In genomic region chr1:115624859-115625258, GRCh38 we compare ENCODE assay signal across 22 cellular contexts. TPM values are rescaled to one million over a fixed set of nuclear protein-coding genes. Genes with fewer than 3 reads are reported as not detected.
DNase-seq lines count a peak whose midpoint lies in the region; ATAC-seq and TF ChIP-seq lines count a peak whose summit lies in the region.
"Had no signal": no experiment of that assay in that cellular context is flagged by ENCODE, and none has a peak within 500 bp of the region (broad histone marks: within the 10 kb centered on the region; RNA-seq: fewer than 3 reads in every experiment).

No MANE protein-coding gene starts in this region.

- BruUV-seq in OCI-LY7 (replicated peaks; lab: Mats Ljungman, UMichigan) = no TSS peak

- H3K79me2 ChIP-seq in DND-41 (ENCODE audit: insufficient read depth, low read length) = no peaks in the 10 kb centered on the region
- H3K79me2 ChIP-seq in OCI-LY7 (ENCODE audit: insufficient read depth, low read depth, low read length) = no peaks in the 10 kb centered on the region

- CTCF ChIA-PET in OCI-LY7 (lab: Charles Lee; ENCODE audit: unreplicated experiment) = no interaction called here

- H3K27me3 ChIP-seq in DND-41 (ENCODE audit: insufficient read depth, low read length, poor library complexity) = no peaks in the 10 kb centered on the region
- H3K27me3 ChIP-seq: BE2C, transverse colon had no signal

- no peak overlapping the region for H2AFZ ChIP-seq in DND-41 (ENCODE audit: low read depth, low read length)
- no peak overlapping the region for H2AFZ ChIP-seq in OCI-LY7 (ENCODE audit: low read length)

- H4K20me1 ChIP-seq in DND-41 (ENCODE audit: insufficient read depth, low read length) = no peaks in the 10 kb centered on the region
- no peaks in the 10 kb centered on the region for H4K20me1 ChIP-seq in OCI-LY7 (ENCODE audit: insufficient read depth, low read length)

- peaks cover 10% of the 10 kb centered on the region for H3K9me3 ChIP-seq in DND-41 (ENCODE audit: insufficient read depth, low read length, severe bottlenecking)
- H3K9me3 ChIP-seq in OCI-LY7 (ENCODE audit: low read length) = no peaks in the 10 kb centered on the region
- H3K9me3 ChIP-seq: BE2C had no signal

- POLR2A ChIA-PET in OCI-LY7 (lab: Charles Lee) = no interaction called here

- no peak for ATAC-seq in DND-41 (ENCODE audit: insufficient read depth, low read depth)
- no peak for ATAC-seq in HG02973 (IDR thresholded peaks at IDR 0.05; ENCODE audit: unreplicated experiment)
- ATAC-seq: T-cell had no signal

- H3K4me1 ChIP-seq in DND-41 (ENCODE audit: insufficient read depth, low read length) = no peaks in the 10 kb centered on the region
- H3K4me1 ChIP-seq in OCI-LY7 (ENCODE audit: insufficient read depth, low read length, poor library complexity, severe bottlenecking) = no peaks in the 10 kb centered on the region
- H3K4me1 ChIP-seq: BE2C, transverse colon had no signal

- TF ChIP-seq CTCF in AG10803 (conservative IDR thresholded peaks at IDR 0.05; ENCODE audit: low read length) (no peak), DND-41 (IDR thresholded peaks at IDR 0.05; ENCODE audit: borderline replicate concordance, extremely low read depth, low read length, poor library complexity, severe bottlenecking) (peak; percentile 16), OCI-LY7 (conservative IDR thresholded peaks at IDR 0.05; ENCODE audit: low read length) (0 out of 2 replicates have a peak, but pooled peaks have one; percentile 21), epithelial cell of proximal tubule (conservative IDR thresholded peaks at IDR 0.05; ENCODE audit: low read depth, low read length) (peak; percentile 39)

- no peak overlapping the region for H3K27ac ChIP-seq in DND-41 (ENCODE audit: low read length)
- H3K27ac ChIP-seq in OCI-LY7 (ENCODE audit: low read depth, low read length, poor library complexity, severe bottlenecking) = no peak overlapping the region
- H3K27ac ChIP-seq: transverse colon, VCaP had no signal

- H3K9ac ChIP-seq in DND-41 (ENCODE audit: low read depth, low read length) = no peak overlapping the region

- H3K36me3 ChIP-seq in DND-41 (ENCODE audit: insufficient read depth, low read length) (no peaks in the 10 kb centered on the region), OCI-LY7 (ENCODE audit: insufficient read depth, low read length) (no peaks in the 10 kb centered on the region)
- H3K36me3 ChIP-seq: BE2C, transverse colon had no signal

- H3K9me2 ChIP-seq in OCI-LY7 (ENCODE audit: insufficient read depth, low read length) = no peaks in the 10 kb centered on the region

- peak; percentile 8 for DNase-seq in AG10803 (ENCODE audit: low read depth)
- no peak for DNase-seq in DND-41
- DNase-seq in OCI-LY7 (ENCODE audit: low spot score) = no peak
- no peak for DNase-seq in epithelial cell of proximal tubule (ENCODE audit: low read depth)
- no peak for DNase-seq in NCI-H2081 (lab: John Stamatoyannopoulos, UW)
- no peak for DNase-seq in NCI-H345 (lab: John Stamatoyannopoulos, UW)
- DNase-seq: activated CD4-positive, alpha-beta T cell treated with anti-CD3 and anti-CD28 coated beads, Interleukin-2, amount 50 U/mL, for 48 hours; activated naive CD4-positive, alpha-beta T cell treated with anti-CD3 and anti-CD28 coated beads for 36 hours; BE2C; Calu3; GDM1; hippocampal formation; islet precursor cell; mammary epithelial cell; MM.1S; NCI-H187 treated with DMSO at 0.1 percent for 48 hours; SIG-M5; stimulated activated naive CD4-positive, alpha-beta T cell treated with Interleukin-2 at 50 U/mL for 16 hours; T-cell; transverse colon had no signal

- H3K4me2 ChIP-seq in DND-41 (ENCODE audit: insufficient read depth, low read length) (no peak overlapping the region), OCI-LY7 (ENCODE audit: low read length) (no peak overlapping the region)

- intact Hi-C loops in OCI-LY7 (cut with micrococcal nuclease; ENCODE audit: unreplicated experiment) = no loop called here

- no peak overlapping the region for H3K4me3 ChIP-seq in AG10803 (ENCODE audit: low read length)
- no peak overlapping the region for H3K4me3 ChIP-seq in DND-41 (ENCODE audit: low read depth in 1 of 2, low read length in 2 of 2)
- H3K4me3 ChIP-seq in OCI-LY7 (ENCODE audit: low read depth, low read length, poor library complexity, severe bottlenecking) = no peak overlapping the region
- no peak overlapping the region for H3K4me3 ChIP-seq in epithelial cell of proximal tubule (ENCODE audit: low read depth, low read length)
- H3K4me3 ChIP-seq: transverse colon had no signal

RNA-seq across cellular contexts. Expression of gene VANGL1, which starts 16.9 kb away (rescaled TPM):
- total RNA-seq in OCI-LY7 (2014; rRNA removed; shearing (Covaris generic)) = not detected in 2 replicates
- total RNA-seq in OCI-LY7 (2022) (1.2 TPM in 2 replicates), epithelial cell of proximal tubule (16.1 and 20.3 TPM in 2 replicates)
